In the genomic region with DNA sequence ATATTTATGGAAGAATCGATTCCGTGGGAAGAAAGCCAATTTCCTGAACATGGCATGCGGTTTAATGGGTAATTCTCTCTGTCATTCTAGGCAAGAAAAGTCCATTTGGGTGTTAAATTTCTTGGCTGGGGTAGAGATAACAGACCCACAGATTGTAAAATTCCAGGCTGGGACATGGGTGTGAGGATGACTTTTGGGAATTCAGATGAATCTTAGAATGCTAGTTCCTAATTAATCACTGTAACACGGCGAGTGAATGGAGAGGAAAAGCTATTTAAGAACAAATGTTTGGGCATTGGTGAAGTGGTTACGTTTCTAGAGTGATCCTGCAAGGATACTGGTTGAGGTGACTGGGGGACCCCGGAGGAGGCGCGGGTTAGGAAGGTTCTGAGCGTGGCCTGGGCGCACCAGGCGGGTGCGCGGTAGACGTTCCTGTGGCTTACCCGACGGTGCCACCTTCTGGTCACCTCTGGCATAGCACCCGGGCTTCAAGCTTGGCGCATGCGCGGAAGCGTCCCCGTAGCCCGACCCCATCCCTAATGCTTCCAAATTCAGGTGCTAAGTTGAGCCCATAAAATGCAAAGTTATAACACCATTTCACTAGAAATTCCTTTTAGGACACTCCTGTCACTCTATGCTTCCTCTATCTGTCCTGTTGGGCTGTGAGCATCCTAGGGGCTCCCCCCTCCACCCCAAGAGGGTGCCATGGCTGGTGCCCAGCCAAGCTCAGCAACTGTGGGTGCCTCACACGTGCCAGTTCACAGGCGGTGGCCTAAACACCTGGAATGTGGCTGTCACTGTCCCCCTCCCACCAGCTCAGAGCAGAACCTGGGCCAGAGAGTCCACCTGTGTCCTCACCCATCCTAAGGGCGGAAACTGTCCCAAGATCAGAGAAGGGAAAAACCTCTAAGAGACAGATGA, we compare ENCODE assay signal across 7 cellular contexts.
DNase-seq lines count a peak whose midpoint lies in the region; TF ChIP-seq lines count a peak whose summit lies in the region.

No MANE protein-coding gene starts in this region.

- no peak overlapping the region for H3K27ac ChIP-seq in smooth muscle cell (ENCODE audit: low read depth)

- WGBS in smooth muscle cell (ENCODE audit: low lambda C conversion rate), result 20% methylated on average over 27 of the region's 27 CpGs

- peak; percentile 14 for DNase-seq in HCEC 1CT
- peak; percentile 61 for DNase-seq in MG63
- peak; percentile 88 for DNase-seq in T-helper 9 cell
- DNase-seq in astrocyte of the cerebellum (ENCODE audit: low read depth), result peak; percentile 18
- peak; percentile 7 for DNase-seq in iPS DF 19.7 (ENCODE audit: low read depth, low spot score)
- DNase-seq in smooth muscle cell (lab: John Stamatoyannopoulos, UW; ENCODE audit: unreplicated experiment), result peak; percentile 65

- in situ Hi-C loops in astrocyte of the cerebellum (cut with HindIII; ENCODE audit: low sequenced_read_pairs), result loop anchor here (5.0 kb wide), 1 partner anchor 99 kb away; no protein-coding TSS in a partner anchor

- peaks cover 4% of the 10 kb centered on the region for H3F3A ChIP-seq in smooth muscle cell (ENCODE audit: low read depth)

- H3K4me3 ChIP-seq in MG63 (no peak overlapping the region), astrocyte of the cerebellum (ENCODE audit: low read depth, low read length) (no peak overlapping the region), smooth muscle cell (peak overlapping the region; percentile 7)

- H2AFZ ChIP-seq in smooth muscle cell (ENCODE audit: low read depth), result no peak overlapping the region

- H3K27me3 ChIP-seq in MG63, result no peaks in the 10 kb centered on the region
- no peaks in the 10 kb centered on the region for H3K27me3 ChIP-seq in smooth muscle cell (ENCODE audit: low read depth)

- H3K4me1 ChIP-seq in smooth muscle cell (ENCODE audit: low read depth), result peaks cover 9% of the 10 kb centered on the region

- no peak overlapping the region for H3K9ac ChIP-seq in smooth muscle cell (ENCODE audit: low read depth)

- no peaks in the 10 kb centered on the region for H3K9me3 ChIP-seq in MG63
- no peaks in the 10 kb centered on the region for H3K9me3 ChIP-seq in smooth muscle cell (replicated peaks; ENCODE audit: low read depth)

- peak overlapping the region; percentile 72 for H3K4me2 ChIP-seq in smooth muscle cell

- peak; percentile 99 for TF ChIP-seq CTCF in GM12873 (IDR thresholded peaks at IDR 0.05; ENCODE audit: insufficient read depth, low read depth, low read length, missing control alignments)
- peak; percentile 99 for TF ChIP-seq CTCF in astrocyte of the cerebellum (IDR thresholded peaks at IDR 0.05; ENCODE audit: low read depth, low read length, missing control alignments)
- TF ChIP-seq CTCF in smooth muscle cell (IDR thresholded peaks at IDR 0.05; ENCODE audit: borderline replicate concordance, insufficient read depth, poor library complexity, severe bottlenecking), result peak; percentile 98

- no peaks in the 10 kb centered on the region for H3K79me2 ChIP-seq in smooth muscle cell (ENCODE audit: low read depth)

- H4K20me1 ChIP-seq in smooth muscle cell (ENCODE audit: low read depth), result peaks cover 33% of the 10 kb centered on the region

- H3K36me3 ChIP-seq in MG63, result no peaks in the 10 kb centered on the region
- no peaks in the 10 kb centered on the region for H3K36me3 ChIP-seq in smooth muscle cell (ENCODE audit: low read depth)

Comparison
In these comparisons a context has a peak if more than half of its experiments do, and no peak if none do; other contexts are left out.
1. DNase-seq: peak in every context shown above with its lines; median percentile 88 in T-helper 9 cell; 65 in smooth muscle cell; 61 in MG63; 18 in astrocyte of the cerebellum; 14 in HCEC 1CT; 7 in iPS DF 19.7.